1 cellular context compared by ENCODE assay signal in genomic region chr7:137931823-137932222, GRCh38.
TF ChIP-seq lines count a peak whose summit lies in the region.

No MANE protein-coding gene starts in this region.

TF ChIP-seq in HepG2, 621 proteins besides CTCF, POLR2A, EP300 and RAD21 (continued from another document):
- TF ChIP-seq, protein P1, sequence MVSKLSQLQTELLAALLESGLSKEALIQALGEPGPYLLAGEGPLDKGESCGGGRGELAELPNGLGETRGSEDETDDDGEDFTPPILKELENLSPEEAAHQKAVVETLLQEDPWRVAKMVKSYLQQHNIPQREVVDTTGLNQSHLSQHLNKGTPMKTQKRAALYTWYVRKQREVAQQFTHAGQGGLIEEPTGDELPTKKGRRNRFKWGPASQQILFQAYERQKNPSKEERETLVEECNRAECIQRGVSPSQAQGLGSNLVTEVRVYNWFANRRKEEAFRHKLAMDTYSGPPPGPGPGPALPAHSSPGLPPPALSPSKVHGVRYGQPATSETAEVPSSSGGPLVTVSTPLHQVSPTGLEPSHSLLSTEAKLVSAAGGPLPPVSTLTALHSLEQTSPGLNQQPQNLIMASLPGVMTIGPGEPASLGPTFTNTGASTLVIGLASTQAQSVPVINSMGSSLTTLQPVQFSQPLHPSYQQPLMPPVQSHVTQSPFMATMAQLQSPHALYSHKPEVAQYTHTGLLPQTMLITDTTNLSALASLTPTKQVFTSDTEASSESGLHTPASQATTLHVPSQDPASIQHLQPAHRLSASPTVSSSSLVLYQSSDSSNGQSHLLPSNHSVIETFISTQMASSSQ (IDR thresholded peaks at IDR 0.05; ENCODE audit: low read depth): peak; percentile 86
- TF ChIP-seq, protein P1 (CRISPR knock-in tag; IDR thresholded peaks at IDR 0.05; ENCODE audit: borderline replicate concordance): peak; percentile 75; the same call in 1 of the 2 replicates
- TF ChIP-seq NONO (IDR thresholded peaks at IDR 0.05) (no peak), NONO (CRISPR knock-in tag; conservative IDR thresholded peaks at IDR 0.05) (no peak), SIX1 (CRISPR knock-in tag; IDR thresholded peaks at IDR 0.05; ENCODE audit: borderline replicate concordance) (peak; percentile 39; the same call in 1 of the 2 replicates), GATAD2A (CRISPR knock-in tag; IDR thresholded peaks at IDR 0.05) (0 out of 2 replicates have a peak, but pooled peaks have one; percentile 24), FOXP1 (IDR thresholded peaks at IDR 0.05) (no peak), FOXP1 (CRISPR knock-in tag; IDR thresholded peaks at IDR 0.05) (0 out of 2 replicates have a peak, but pooled peaks have one; percentile 20), FOXA3 (CRISPR knock-in tag; IDR thresholded peaks at IDR 0.05) (peak; percentile 72)
TF ChIP-seq in HepG2: peak in this region for 6.
